In the genomic region with DNA sequence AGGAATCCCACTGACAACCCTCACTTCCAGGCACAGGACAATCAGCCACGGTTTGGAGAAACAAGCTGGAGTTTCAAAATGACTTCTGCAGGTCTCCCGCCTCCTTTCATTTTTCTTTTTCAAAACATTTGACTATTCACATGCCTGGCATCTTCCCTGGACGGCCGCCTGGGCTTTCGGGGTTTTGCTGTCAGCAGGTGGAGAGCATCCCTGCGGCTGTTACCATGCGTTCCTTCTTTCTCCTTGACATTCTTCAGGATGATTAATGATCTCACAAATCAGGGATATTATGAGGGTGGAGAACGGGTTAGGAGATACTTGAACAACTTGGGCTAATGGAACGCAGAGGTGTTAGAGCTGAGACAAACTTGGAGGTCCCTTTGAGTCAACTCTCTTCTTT, we compare ENCODE assay signal across 3 cellular contexts.
"Had no signal": no experiment of that assay in that cellular context is flagged by ENCODE, and none has a peak within 500 bp of the region (broad histone marks: within the 10 kb centered on the region; RNA-seq: fewer than 3 reads in every experiment).

No MANE protein-coding gene starts in this region.

- ATAC-seq: GM12878 had no signal

- DNase-seq: GDM1, GF-D8 had no signal

- H3K4me3 ChIP-seq: GM12878 had no signal
